In the genomic region with DNA sequence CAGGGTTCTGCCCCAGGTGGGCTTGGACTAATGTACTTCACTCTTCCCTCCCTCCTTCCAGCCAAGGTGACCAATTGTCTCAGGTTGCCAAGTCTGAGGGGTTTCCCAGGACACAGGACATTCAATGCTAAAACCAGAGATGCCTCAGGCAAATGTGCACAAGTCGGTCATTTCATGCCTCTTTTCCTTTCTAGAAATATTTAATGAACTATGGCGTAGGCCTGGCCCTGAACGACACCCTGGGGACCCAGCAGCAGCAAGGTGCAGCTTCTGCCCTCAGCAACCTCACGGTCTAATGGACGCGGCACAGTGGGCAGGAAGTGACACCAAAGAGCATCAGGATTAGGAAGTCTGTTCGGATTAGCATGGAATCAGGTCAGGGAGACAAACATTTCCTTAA, we compare ENCODE assay signal across 21 cellular contexts.
"Had no signal": no experiment of that assay in that cellular context is flagged by ENCODE, and none has a peak within 500 bp of the region (broad histone marks: within the 10 kb centered on the region; RNA-seq: fewer than 3 reads in every experiment).

No MANE protein-coding gene starts in this region.

- H3K27ac ChIP-seq: brain microvascular endothelial cell, cardiac muscle cell, Peyer's patch, RWPE1 had no signal

- ATAC-seq: activated CD4-positive, CD25-positive, alpha-beta regulatory T cell treated with anti-CD3 and anti-CD28 coated beads, Interleukin-2, amount 50 U/mL, for 24 hours; activated T-helper 17 cell treated with anti-CD3 and anti-CD28 coated beads, Interleukin-2, amount 50 U/mL, for 72 hours had no signal

- H3K36me3 Mint-ChIP-seq: activated naive CD4-positive, alpha-beta T cell treated with anti-CD3 and anti-CD28 coated beads, Interleukin-2, amount 10 ng/mL, durations not matched to agents 7 days and 5 days; activated naive CD8-positive, alpha-beta T cell treated with anti-CD3 and anti-CD28 coated beads for 36 hours had no signal

- H3K4me1 ChIP-seq: Peyer's patch had no signal

- H3K27ac Mint-ChIP-seq: activated naive CD4-positive, alpha-beta T cell treated with anti-CD3 and anti-CD28 coated beads, Interleukin-2, amount 10 ng/mL, durations not matched to agents 7 days and 5 days; activated naive CD8-positive, alpha-beta T cell treated with anti-CD3 and anti-CD28 coated beads for 36 hours; activated T-helper 17 cell treated with anti-CD3 and anti-CD28 coated beads, Interleukin-2, amount 50 U/mL, for 72 hours; T-helper 1 cell treated with Interleukin-12 subunit alpha and Interleukin-12 subunit beta and Interleukin-4 antibody, amounts not matched to agents 30 μg/mL and 1 μg/mL, for 36 hours had no signal

- H3K27me3 ChIP-seq: brain microvascular endothelial cell, cardiac muscle cell, Peyer's patch had no signal

- H3K9me3 ChIP-seq: Peyer's patch had no signal

- DNase-seq: activated CD4-positive, alpha-beta T cell treated with anti-CD3 and anti-CD28 coated beads for 48 hours; activated CD4-positive, alpha-beta T cell treated with anti-CD3 and anti-CD28 coated beads, Interleukin-2, amount 50 U/mL, for 4 hours; activated gamma-delta T cell treated with Interleukin-2 at 50 U/mL for 16 hours; activated naive CD4-positive, alpha-beta T cell treated with anti-CD3 and anti-CD28 coated beads, Interleukin-2, amount 10 ng/mL, durations not matched to agents 7 days and 5 days; activated naive CD8-positive, alpha-beta T cell treated with anti-CD3 and anti-CD28 coated beads for 36 hours; activated T-cell treated with anti-CD3 and anti-CD28 coated beads for 4 hours; activated T-cell treated with anti-CD3 and anti-CD28 coated beads, Interleukin-2, amount 50 U/mL, for 48 hours; brain microvascular endothelial cell; MM.1S; NCI-H1105; NCI-H1436; NCI-H187; NCI-H2081; NCI-H510A treated with DMSO at 0.1 percent for 48 hours; Peyer's patch; SHP77 had no signal

- H3K4me3 Mint-ChIP-seq: activated naive CD4-positive, alpha-beta T cell treated with anti-CD3 and anti-CD28 coated beads, Interleukin-2, amount 10 ng/mL, durations not matched to agents 7 days and 5 days; activated naive CD8-positive, alpha-beta T cell treated with anti-CD3 and anti-CD28 coated beads for 36 hours; activated T-helper 17 cell treated with anti-CD3 and anti-CD28 coated beads, Interleukin-2, amount 50 U/mL, for 72 hours; T-helper 1 cell treated with Interleukin-12 subunit alpha and Interleukin-12 subunit beta and Interleukin-4 antibody, amounts not matched to agents 30 μg/mL and 1 μg/mL, for 36 hours had no signal

- H3K9me3 Mint-ChIP-seq: activated naive CD4-positive, alpha-beta T cell treated with anti-CD3 and anti-CD28 coated beads, Interleukin-2, amount 10 ng/mL, durations not matched to agents 7 days and 5 days; activated naive CD8-positive, alpha-beta T cell treated with anti-CD3 and anti-CD28 coated beads for 36 hours; activated T-helper 17 cell treated with anti-CD3 and anti-CD28 coated beads, Interleukin-2, amount 50 U/mL, for 72 hours; T-helper 1 cell treated with Interleukin-12 subunit alpha and Interleukin-12 subunit beta and Interleukin-4 antibody, amounts not matched to agents 30 μg/mL and 1 μg/mL, for 36 hours had no signal

- H3K36me3 ChIP-seq: brain microvascular endothelial cell, cardiac muscle cell, Peyer's patch had no signal

- H3K4me3 ChIP-seq: cardiac muscle cell, Peyer's patch had no signal
